In the genomic region with DNA sequence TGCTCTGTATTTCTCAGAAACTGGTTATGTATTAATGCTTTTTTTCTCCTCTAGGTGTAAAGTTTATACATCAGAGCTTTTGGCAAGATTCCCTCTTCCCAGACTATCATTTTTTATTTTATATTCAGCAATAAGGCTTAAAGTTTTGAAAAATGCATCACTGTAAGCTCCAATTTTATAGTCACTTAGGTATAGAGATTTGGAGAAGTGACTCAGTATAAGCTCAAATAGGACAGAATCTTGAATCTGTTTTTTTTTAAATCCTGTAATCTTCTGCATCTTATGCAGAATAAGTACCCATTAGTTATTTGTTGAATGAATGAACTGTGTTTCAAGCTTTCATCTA, we compare ENCODE assay signal across 9 cellular contexts. TPM values are rescaled to one million over a fixed set of nuclear protein-coding genes. Genes with fewer than 3 reads are reported as not detected.
DNase-seq lines count a peak whose midpoint lies in the region; ATAC-seq and TF ChIP-seq lines count a peak whose summit lies in the region.
"Had no signal": no experiment of that assay in that cellular context is flagged by ENCODE, and none has a peak within 500 bp of the region (broad histone marks: within the 10 kb centered on the region; RNA-seq: fewer than 3 reads in every experiment).

No MANE protein-coding gene starts in this region.

- no peaks in the 10 kb centered on the region for H3K9me3 ChIP-seq in H9 (ENCODE audit: control insufficient read depth, low read depth, low read length)
- no peaks in the 10 kb centered on the region for H3K9me3 ChIP-seq in gastroesophageal sphincter

- no peak for ATAC-seq in gastroesophageal sphincter

- no peak for TF ChIP-seq POLR2A in gastroesophageal sphincter (IDR thresholded peaks at IDR 0.05)

- H2BK12ac ChIP-seq in H9 (ENCODE audit: insufficient read length, low read depth, low read length): no peak overlapping the region

- TF ChIP-seq EP300 in gastroesophageal sphincter (IDR thresholded peaks at IDR 0.05): no peak

- H3K36me3 ChIP-seq in gastroesophageal sphincter: peaks cover 0 to 1% of the 10 kb centered on the region in 2 donors

- H3K4me1 Mint-ChIP-seq in H9: peaks cover 20 to 31% of the 10 kb centered on the region in 2 experiments

- no peak overlapping the region for H4K91ac ChIP-seq in H9 (ENCODE audit: insufficient read length, low read depth, low read length)

- no peak overlapping the region for H3K14ac ChIP-seq in H9 (ENCODE audit: insufficient read depth, low read length)

- no peak overlapping the region for H4K5ac ChIP-seq in H9 (ENCODE audit: insufficient read length, low read depth, low read length)

- H3K4me3 Mint-ChIP-seq in H9: peak overlapping the region; percentile 77 to 92

- peaks cover 4% of the 10 kb centered on the region; the same call in 1 of the 2 replicates for H3K27me3 Mint-ChIP-seq in H9 (ENCODE audit: low read depth)

- H3K36me3 Mint-ChIP-seq in H9 (ENCODE audit: insufficient read depth in 1 of 3, low read depth in 3 of 3): no peaks in the 10 kb centered on the region; a peak in 1 of 7 replicates

- no peak overlapping the region for H2AK5ac ChIP-seq in H9 (ENCODE audit: insufficient read length, low read length)

- no peak overlapping the region for H3K56ac ChIP-seq in H9 (ENCODE audit: insufficient read length, low read depth, low read length)

- no peaks in the 10 kb centered on the region for H3K9me3 Mint-ChIP-seq in H9

- H3K23ac ChIP-seq in H9 (ENCODE audit: insufficient read length, low read depth, low read length): no peak overlapping the region

- peaks cover 4% of the 10 kb centered on the region for H3K23me2 ChIP-seq in H9 (ENCODE audit: insufficient read length, low read depth, low read length, poor library complexity, severe bottlenecking)

- H2BK5ac ChIP-seq in H9 (ENCODE audit: insufficient read length, low read length): no peak overlapping the region

- no peak overlapping the region for H2BK20ac ChIP-seq in H9 (ENCODE audit: low read depth, low read length, poor library complexity, severe bottlenecking)

- no peak overlapping the region for H3T11ph ChIP-seq in H9 (ENCODE audit: low read length)

- H3K79me1 ChIP-seq in H9 (ENCODE audit: insufficient read depth, low read depth, low read length, poor library complexity, severe bottlenecking): no peaks in the 10 kb centered on the region

- DNase-seq in H9 (no peak), NCI-H82 treated with DMSO at 0.1 percent for 48 hours (lab: John Stamatoyannopoulos, UW; ENCODE audit: unreplicated experiment) (no peak), HCEC 1CT (no peak), HT-29 (ENCODE audit: low spot score) (no peak), posterior vena cava (ENCODE audit: low spot score) (no peak)

- no peak overlapping the region for H4K8ac ChIP-seq in H9 (replicated peaks; ENCODE audit: insufficient read length, low read depth, low read length)

- intact Hi-C loops in posterior vena cava (cut with DNase I): no loop called here

- TF ChIP-seq CTCF in H9 (conservative IDR thresholded peaks at IDR 0.05) (no peak; the same call in 2 of the 3 replicates), VCaP (conservative IDR thresholded peaks at IDR 0.05) (peak; percentile 44; the same call in 1 of the 2 replicates), gastroesophageal sphincter (IDR thresholded peaks at IDR 0.05) (no peak)

- peak overlapping the region; percentile 94 for H3K4me2 ChIP-seq in H9 (ENCODE audit: insufficient read depth, insufficient read length, low read length)

- no peaks in the 10 kb centered on the region for H3K79me2 ChIP-seq in H9 (ENCODE audit: insufficient read depth, low read length)

- H3K27ac ChIP-seq in H9 (ENCODE audit: insufficient read length, low read depth, low read length) (no peak overlapping the region), VCaP (peak overlapping the region; percentile 94), gastroesophageal sphincter (peak overlapping the region in 3 of 4 donors; percentile 89 to 99 (median 98)), skin epidermis (peak overlapping the region in 9 of 21 experiments; percentile 35 to 98 (median 97))

- no peaks in the 10 kb centered on the region for H3K27me3 ChIP-seq in H9 (ENCODE audit: insufficient read depth, low read length)
- H3K27me3 ChIP-seq in gastroesophageal sphincter: no peaks in the 10 kb centered on the region

- H4K20me1 ChIP-seq in H9 (ENCODE audit: control insufficient read depth, insufficient read depth, insufficient read length): no peaks in the 10 kb centered on the region

- H3K9ac ChIP-seq in H9 (ENCODE audit: extremely low read depth, insufficient read length, low read length): no peak overlapping the region

- no peak overlapping the region for H2BK120ac ChIP-seq in H9 (ENCODE audit: low read depth, low read length, poor library complexity, severe bottlenecking)

- no peak overlapping the region for H3K18ac ChIP-seq in H9 (ENCODE audit: insufficient read length, low read depth, low read length)

- H2BK15ac ChIP-seq in H9 (ENCODE audit: low read depth, low read length): no peak overlapping the region

- no peak overlapping the region for H3K4ac ChIP-seq in H9 (ENCODE audit: low read depth, low read length)

- H3K27ac Mint-ChIP-seq in H9: no peak overlapping the region; a peak in 1 of 7 replicates

- H2AFZ ChIP-seq in H9 (ENCODE audit: low read length): no peak overlapping the region

- H3K4me3 ChIP-seq in gastroesophageal sphincter (peak overlapping the region; percentile 70 to 86), skin epidermis (peak overlapping the region; percentile 73 to 93 (median 90))

- H3K4me1 ChIP-seq in H9 (ENCODE audit: insufficient read depth, low read length): no peaks in the 10 kb centered on the region
- peaks cover 0 to 50% (median 4%) of the 10 kb centered on the region in 3 donors for H3K4me1 ChIP-seq in gastroesophageal sphincter

RNA-seq across cellular contexts. Expression of a gene that starts 1.0 kb away (rescaled TPM):
- 7.1 and 9.4 TPM in 2 replicates for total RNA-seq in H9 (2021)
- total RNA-seq in gastroesophageal sphincter: 10 to 100 TPM; 18.1 to 31.4 (median 26.7) TPM
- total RNA-seq in HT-29 (2014; rRNA removed; shearing (Covaris generic)): 11.6 and 13.3 TPM in 2 replicates
- 10 to 100 TPM; 41.5 to 43.3 TPM for total RNA-seq in posterior vena cava

RNA-seq across cellular contexts. Expression of a gene that starts 42.4 kb away (rescaled TPM):
- total RNA-seq in H9 (2021) (5.6 and 6.6 TPM in 2 replicates), gastroesophageal sphincter (1 to 10 TPM; 1.1 to 2.3 (median 2.1) TPM), posterior vena cava (10 to 100 TPM in 1 of 2 donors, 1 to 10 TPM in 1; 9.2 to 11.3 TPM)
- total RNA-seq in HT-29 (2014; rRNA removed; shearing (Covaris generic)): 0.08 TPM in 1 of 2 replicates, not detected in the other
- total RNA-seq: renal cortical epithelial cell had no signal
